In genomic region chr3:30285188-30286006, GRCh38 we compare ENCODE assay signal across 1 cellular context.
TF ChIP-seq lines count a peak whose summit lies in the region.

No MANE protein-coding gene starts in this region.

TF ChIP-seq in PFSK-1, 5 proteins besides CTCF, POLR2A, EP300 and RAD21 (continued from another document):
- TF ChIP-seq REST (IDR thresholded peaks at IDR 0.05; ENCODE audit: insufficient read depth in 1 of 2, low read depth in 2 of 2, low read length in 2 of 2) (no peak), TAF1 (IDR thresholded peaks at IDR 0.05; ENCODE audit: borderline replicate concordance, insufficient read depth, low read length) (no peak), FOXP2 (optimal IDR thresholded peaks at IDR 0.05; ENCODE audit: borderline replicate concordance, extremely low read depth, extremely low read length, insufficient read depth) (no peak)
